ENCODE assay signal across 8 cellular contexts in genomic region chrX:153971124-153971631, GRCh38. TPM values are rescaled to one million over a fixed set of nuclear protein-coding genes. Genes with fewer than 3 reads are reported as not detected.
DNase-seq lines count a peak whose midpoint lies in the region; ATAC-seq and TF ChIP-seq lines count a peak whose summit lies in the region.

No MANE protein-coding gene starts in this region.

- peak; percentile 34 for ATAC-seq in HG03095 (IDR thresholded peaks at IDR 0.05; ENCODE audit: unreplicated experiment)

- TF ChIP-seq POLR2A in GM18526 (IDR thresholded peaks at IDR 0.05; ENCODE audit: extremely low read depth, insufficient read length), result peak; percentile 39

- DNase-seq in A172 (ENCODE audit: low spot score) (peak; percentile 82), NCI-H2196 treated with DMSO at 0.1 percent for 48 hours (lab: John Stamatoyannopoulos, UW; ENCODE audit: unreplicated experiment) (peak; percentile 46), cerebellar cortex (ENCODE audit: low spot score) (peak; percentile 84), kidney glomerular epithelial cell (lab: John Stamatoyannopoulos, UW) (peak; percentile 39)
- DNase-seq in activated CD4-positive, CD25-positive, alpha-beta regulatory T cell treated with anti-CD3 and anti-CD28 coated beads, Interleukin-2, amount 50 U/mL, for 72 hours, result peak; percentile 89
- DNase-seq in stimulated activated CD4-positive, alpha-beta T cell treated with anti-CD3 and anti-CD28 coated beads, Interleukin-15, amount 100 ng/mL, for 48 hours (ENCODE audit: low read depth in 2 of 2), result peak; percentile 78 to 93

RNA-seq across cellular contexts. Expression of gene HCFC1, which starts 0.4 kb away (rescaled TPM):
- total RNA-seq in A172 (2014; rRNA removed; shearing (Covaris generic)), result 40.8 and 41.7 TPM in 2 replicates

RNA-seq across cellular contexts. Expression of gene TMEM187, which starts 1.4 kb away (rescaled TPM):
- 8.6 and 9.6 TPM in 2 replicates for total RNA-seq in A172 (2014; rRNA removed; shearing (Covaris generic))

RNA-seq across cellular contexts. Expression of gene RENBP, which starts 26.7 kb away (rescaled TPM):
- 0.62 TPM in 2 replicates for total RNA-seq in A172 (2014; rRNA removed; shearing (Covaris generic))

RNA-seq across cellular contexts. Expression of gene NAA10, which starts 36.3 kb away (rescaled TPM):
- 210 and 249 TPM in 2 replicates for total RNA-seq in A172 (2014; rRNA removed; shearing (Covaris generic))

RNA-seq across cellular contexts. Expression of gene ARHGAP4, which starts 45.1 kb away (rescaled TPM):
- 1.3 and 5.3 TPM in 2 replicates for total RNA-seq in A172 (2014; rRNA removed; shearing (Covaris generic))

Comparison
In these comparisons a context has a peak if more than half of its experiments do, and no peak if none do; other contexts are left out.
1. Peak in every context shown above with its lines: DNase-seq and ATAC-seq.
2. DNase-seq: peak in every context shown above with its lines; median percentile 89 in activated CD4-positive, CD25-positive, alpha-beta regulatory T cell treated with anti-CD3 and anti-CD28 coated beads, Interleukin-2, amount 50 U/mL, for 72 hours; 86 in stimulated activated CD4-positive, alpha-beta T cell treated with anti-CD3 and anti-CD28 coated beads, Interleukin-15, amount 100 ng/mL, for 48 hours; 84 in cerebellar cortex; 82 in A172; 46 in NCI-H2196 treated with DMSO at 0.1 percent for 48 hours; 39 in kidney glomerular epithelial cell.